Comparison of ENCODE assay signal across 1 cellular context in genomic region chr6:42217523-42218367, GRCh38.
TF ChIP-seq lines count a peak whose summit lies in the region.

Gene MRPS10, minus strand, starts transcription at chr6:42217861. Its CDS starts 12 bp downstream, at chr6:42217849.

TF ChIP-seq in K562, 482 proteins besides CTCF, POLR2A, EP300 and RAD21 (continued from another document and continues in another):
- TF ChIP-seq ID3 (CRISPR knock-in tag; IDR thresholded peaks at IDR 0.05) (no peak), ID3 (tag; IDR thresholded peaks at IDR 0.05) (0 out of 2 replicates have a peak, but pooled peaks have one; percentile 66), ARID4B (CRISPR knock-in tag; IDR thresholded peaks at IDR 0.05) (no peak), YY1 (IDR thresholded peaks at IDR 0.05; ENCODE audit: borderline replicate concordance in 1 of 3, control insufficient read depth in 1 of 3, extremely low read depth in 1 of 3, insufficient read depth in 3 of 3, insufficient read length in 1 of 3, insufficient replicate concordance in 2 of 3, low read depth in 1 of 3, low read length in 2 of 3) (peak; percentile 93 to 100 (median 98)), CGGBP1 (CRISPR knock-in tag; IDR thresholded peaks at IDR 0.05) (0 out of 2 replicates have a peak, but pooled peaks have one; percentile 3), SP1 (CRISPR knock-in tag; IDR thresholded peaks at IDR 0.05) (peak; percentile 80), UBTF (IDR thresholded peaks at IDR 0.05; ENCODE audit: borderline replicate concordance in 1 of 2, low read depth in 2 of 2, low read length in 2 of 2) (0 out of 4 replicates have a peak, but pooled peaks of 1 of the 2 experiments have one; percentile 36), CXXC5 (CRISPR knock-in tag; IDR thresholded peaks at IDR 0.05) (peak; percentile 98), GABPB1 (CRISPR knock-in tag; IDR thresholded peaks at IDR 0.05) (peak; percentile 99), ATF1 (CRISPR knock-in tag; IDR thresholded peaks at IDR 0.05) (no peak), ATF1 (tag; IDR thresholded peaks at IDR 0.05) (peak; percentile 92), MBD1 (CRISPR knock-in tag; IDR thresholded peaks at IDR 0.05) (no peak), TRIM25 (IDR thresholded peaks at IDR 0.05; ENCODE audit: borderline replicate concordance) (peak; percentile 82; the same call in 1 of the 2 replicates), USF2 (CRISPR knock-in tag; IDR thresholded peaks at IDR 0.05) (no peak), RBFOX2 (IDR thresholded peaks at IDR 0.05; ENCODE audit: low read depth, low read length) (peak; percentile 90), BCOR (IDR thresholded peaks at IDR 0.05) (peak; percentile 96), SMARCC2 (IDR thresholded peaks at IDR 0.05; ENCODE audit: low read depth) (0 out of 2 replicates have a peak, but pooled peaks have one; percentile 35), FOXA3 (CRISPR knock-in tag; conservative IDR thresholded peaks at IDR 0.05 in 1 of 2, IDR thresholded peaks at IDR 0.05 in 1 of 2) (0 out of 4 replicates have a peak, but pooled peaks of 1 of the 2 experiments have one; percentile 0), ZBTB12 (CRISPR knock-in tag; IDR thresholded peaks at IDR 0.05) (peak; percentile 58; the same call in 1 of the 2 replicates), MTA1 (IDR thresholded peaks at IDR 0.05; ENCODE audit: borderline replicate concordance) (peak; percentile 24; the same call in 1 of the 2 replicates), ETS2 (tag; IDR thresholded peaks at IDR 0.05; ENCODE audit: borderline replicate concordance, poor library complexity, severe bottlenecking) (no peak), GMEB1 (CRISPR knock-in tag; IDR thresholded peaks at IDR 0.05) (peak; percentile 36; the same call in 1 of the 2 replicates), ZNF318 (IDR thresholded peaks at IDR 0.05; ENCODE audit: borderline replicate concordance in 1 of 2, low read depth in 1 of 2) (no peak), MAFF (IDR thresholded peaks at IDR 0.05; ENCODE audit: low read length) (no peak)
